Comparison of ENCODE assay signal across 15 cellular contexts in genomic region chr2:219731173-219731572, GRCh38.
DNase-seq lines count a peak whose midpoint lies in the region; ATAC-seq, FAIRE-seq and TF ChIP-seq lines count a peak whose summit lies in the region.
"Had no signal": no experiment of that assay in that cellular context is flagged by ENCODE, and none has a peak within 500 bp of the region (broad histone marks: within the 10 kb centered on the region; RNA-seq: fewer than 3 reads in every experiment).

No MANE protein-coding gene starts in this region.

- no peak overlapping the region for H3K4me3 ChIP-seq in A549
- H3K4me3 ChIP-seq in Karpas-422 (ENCODE audit: low read length): no peak overlapping the region
- no peak overlapping the region for H3K4me3 ChIP-seq in RWPE2 (ENCODE audit: severe bottlenecking)
- H3K4me3 ChIP-seq in fibroblast of mammary gland (ENCODE audit: control insufficient read depth, low read depth, low read length): no peak overlapping the region

- H3K79me2 ChIP-seq in Karpas-422 (ENCODE audit: low read length): peaks cover 93% of the 10 kb centered on the region

- H3K27me3 ChIP-seq in Karpas-422 (ENCODE audit: low read length) (no peaks in the 10 kb centered on the region), RWPE2 (ENCODE audit: insufficient read depth, poor library complexity, severe bottlenecking) (no peaks in the 10 kb centered on the region)

- H3K4me2 ChIP-seq in A549 (no peak overlapping the region), Karpas-422 (ENCODE audit: low read depth, low read length, poor library complexity, severe bottlenecking) (no peak overlapping the region)

- H3K4me3 Mint-ChIP-seq in natural killer cell (no peak overlapping the region), CD14-positive monocyte (no peak overlapping the region)
- no peak overlapping the region for H3K4me3 Mint-ChIP-seq in activated T-cell treated with anti-CD3 and anti-CD28 coated beads, Interleukin-2, amount 50 U/mL, for 24 hours
- H3K4me3 Mint-ChIP-seq: IgD-negative memory B cell had no signal

- H3K36me3 ChIP-seq in Karpas-422 (ENCODE audit: insufficient read depth, low read length) (no peaks in the 10 kb centered on the region), RWPE2 (ENCODE audit: low read depth) (no peaks in the 10 kb centered on the region)

- H3K4me1 ChIP-seq in A549: no peaks in the 10 kb centered on the region
- H3K4me1 ChIP-seq in Karpas-422 (ENCODE audit: low read length): peaks cover 25% of the 10 kb centered on the region
- peaks cover 12% of the 10 kb centered on the region for H3K4me1 ChIP-seq in RWPE2 (ENCODE audit: insufficient read depth, poor library complexity, severe bottlenecking)

- no peaks in the 10 kb centered on the region for H4K20me1 ChIP-seq in Karpas-422 (ENCODE audit: insufficient read depth, low read depth, low read length)

- no peaks in the 10 kb centered on the region for H3K9me3 Mint-ChIP-seq in natural killer cell
- no peaks in the 10 kb centered on the region for H3K9me3 Mint-ChIP-seq in CD14-positive monocyte
- no peaks in the 10 kb centered on the region for H3K9me3 Mint-ChIP-seq in activated T-cell treated with anti-CD3 and anti-CD28 coated beads, Interleukin-2, amount 50 U/mL, for 24 hours

- no peak overlapping the region for H3K27ac Mint-ChIP-seq in natural killer cell
- no peak overlapping the region for H3K27ac Mint-ChIP-seq in CD14-positive monocyte
- no peak overlapping the region for H3K27ac Mint-ChIP-seq in activated T-cell treated with anti-CD3 and anti-CD28 coated beads, Interleukin-2, amount 50 U/mL, for 24 hours
- H3K27ac Mint-ChIP-seq: IgD-negative memory B cell had no signal

- TF ChIP-seq CTCF in A549 (IDR thresholded peaks at IDR 0.05) (0 out of 3 replicates have a peak, but pooled peaks have one; percentile 13), RWPE2 (IDR thresholded peaks at IDR 0.05; ENCODE audit: poor library complexity, severe bottlenecking) (no peak), fibroblast of mammary gland (conservative IDR thresholded peaks at IDR 0.05; ENCODE audit: control insufficient read depth, insufficient read depth, low read depth, low read length) (no peak), natural killer cell (IDR thresholded peaks at IDR 0.05) (no peak), CD14-positive monocyte (IDR thresholded peaks at IDR 0.05) (no peak)

- no peak for DNase-seq in A549 (ENCODE audit: low read depth in 1 of 2, low spot score in 1 of 2)
- DNase-seq in Karpas-422: peak; percentile 61
- DNase-seq in RWPE2 (ENCODE audit: low spot score): no peak
- DNase-seq in fibroblast of mammary gland (ENCODE audit: low read depth): peak; percentile 12
- DNase-seq in natural killer cell: no peak
- DNase-seq in CD14-positive monocyte (ENCODE audit: low spot score): no peak
- no peak for DNase-seq in activated T-cell treated with anti-CD3 and anti-CD28 coated beads, Interleukin-2, amount 50 U/mL, for 24 hours
- DNase-seq: Caco-2, NCI-H1092, NCI-H146, NCI-H524 treated with DMSO at 0.1 percent for 48 hours, SHP77 treated with DMSO at 0.1 percent for 48 hours had no signal

- H3K9ac ChIP-seq in Karpas-422 (ENCODE audit: low read length): no peak overlapping the region

- no peak for TF ChIP-seq EP300 in A549 (IDR thresholded peaks at IDR 0.05)

- intact Hi-C loops in natural killer cell (cut with micrococcal nuclease) (loop anchor here (10.0 kb wide), 1 partner anchor 1844 kb away; the partner anchor contains the start of gene EPHA4), CD14-positive monocyte (cut with micrococcal nuclease) (no loop called here)

- H3K27ac ChIP-seq in A549 (no peak overlapping the region), Karpas-422 (ENCODE audit: low read length) (no peak overlapping the region), RWPE2 (ENCODE audit: poor library complexity, severe bottlenecking) (no peak overlapping the region)

- no peak overlapping the region for H2AFZ ChIP-seq in Karpas-422 (ENCODE audit: low read length)

- TF ChIP-seq POLR2A in A549 (IDR thresholded peaks at IDR 0.05; ENCODE audit: low read length): no peak

- no peaks in the 10 kb centered on the region for H3K36me3 Mint-ChIP-seq in natural killer cell
- H3K36me3 Mint-ChIP-seq in CD14-positive monocyte: no peaks in the 10 kb centered on the region
- H3K36me3 Mint-ChIP-seq in activated T-cell treated with anti-CD3 and anti-CD28 coated beads, Interleukin-2, amount 50 U/mL, for 24 hours (ENCODE audit: low read depth): no peaks in the 10 kb centered on the region
- H3K36me3 Mint-ChIP-seq: IgD-negative memory B cell had no signal

- FAIRE-seq in A549 (lab: Jason Lieb, UNC): no peak
- FAIRE-seq: H54 had no signal

- 25% methylated on average over 3 of the region's 3 CpGs for WGBS in A549 (ENCODE audit: missing lambda C conversion rate)

- peak; percentile 19 to 23; a peak in 1 of 6 replicates for ATAC-seq in A549
- peak; percentile 59; the same call in 1 of the 3 replicates for ATAC-seq in RWPE2 (ENCODE audit: low read depth)
- ATAC-seq in HG03571 (IDR thresholded peaks at IDR 0.05; ENCODE audit: unreplicated experiment): no peak
- no peak for ATAC-seq in natural killer cell

- peak in 1 of 2 experiments; percentile 28; a peak in 1 of 5 replicates for TF ChIP-seq RAD21 in A549 (conservative IDR thresholded peaks at IDR 0.05 in 1 of 2, IDR thresholded peaks at IDR 0.05 in 1 of 2)

- H3K9me3 ChIP-seq in A549: no peaks in the 10 kb centered on the region
- no peaks in the 10 kb centered on the region for H3K9me3 ChIP-seq in Karpas-422 (ENCODE audit: low read length)
- H3K9me3 ChIP-seq in RWPE2 (ENCODE audit: severe bottlenecking): no peaks in the 10 kb centered on the region
- H3K9me3 ChIP-seq: Caco-2 had no signal

- H3K9me2 ChIP-seq in Karpas-422 (replicated peaks; ENCODE audit: insufficient read depth, low read length): no peaks in the 10 kb centered on the region

- POLR2A ChIA-PET in A549 (lab: Yijun Ruan, JAX): no interaction called here

- H3K27me3 Mint-ChIP-seq in natural killer cell (ENCODE audit: low read depth in 2 of 2) (peaks cover 11 to 29% of the 10 kb centered on the region in 2 donors), CD14-positive monocyte (ENCODE audit: low read depth in 3 of 3) (peaks cover 0 to 17% (median 10%) of the 10 kb centered on the region in 3 donors)
- H3K27me3 Mint-ChIP-seq in activated T-cell treated with anti-CD3 and anti-CD28 coated beads, Interleukin-2, amount 50 U/mL, for 24 hours: peaks cover 10% of the 10 kb centered on the region

- CTCF ChIA-PET in A549 (lab: Yijun Ruan, JAX): interaction anchor here (1.0 kb wide), 1 partner anchor 19 kb away, joined by 3 read pairs; no protein-coding TSS in a partner anchor

- H3K4me1 Mint-ChIP-seq in natural killer cell: no peaks in the 10 kb centered on the region
- H3K4me1 Mint-ChIP-seq in CD14-positive monocyte: peaks cover 5% of the 10 kb centered on the region
- H3K4me1 Mint-ChIP-seq in activated T-cell treated with anti-CD3 and anti-CD28 coated beads, Interleukin-2, amount 50 U/mL, for 24 hours (ENCODE audit: low read depth): no peaks in the 10 kb centered on the region

TF ChIP-seq in A549, 52 proteins besides CTCF, POLR2A, EP300 and RAD21:
- TF ChIP-seq HOXA7 (CRISPR knock-in tag; IDR thresholded peaks at IDR 0.05) (no peak), EHF (CRISPR knock-in tag; IDR thresholded peaks at IDR 0.05) (no peak), POLR2AphosphoS2 (conservative IDR thresholded peaks at IDR 0.05; ENCODE audit: low read length) (no peak), ESRRA (IDR thresholded peaks at IDR 0.05; ENCODE audit: borderline replicate concordance, low read length) (no peak), HEYL (CRISPR knock-in tag; IDR thresholded peaks at IDR 0.05) (no peak), KDM5A (IDR thresholded peaks at IDR 0.05) (no peak), ZC3H11A (IDR thresholded peaks at IDR 0.05) (no peak), RNF2 (IDR thresholded peaks at IDR 0.05; ENCODE audit: borderline replicate concordance, low read depth) (no peak), EHMT2 (IDR thresholded peaks at IDR 0.05; ENCODE audit: low read depth) (no peak), FOSL2 (IDR thresholded peaks at IDR 0.05) (no peak), FOSL2 (CRISPR knock-in tag; IDR thresholded peaks at IDR 0.05) (no peak), MAZ (IDR thresholded peaks at IDR 0.05; ENCODE audit: borderline replicate concordance, low read depth, low read length) (no peak), BHLHE40 (IDR thresholded peaks at IDR 0.05; ENCODE audit: low read depth, low read length) (no peak)
- TF ChIP-seq, protein P1, sequence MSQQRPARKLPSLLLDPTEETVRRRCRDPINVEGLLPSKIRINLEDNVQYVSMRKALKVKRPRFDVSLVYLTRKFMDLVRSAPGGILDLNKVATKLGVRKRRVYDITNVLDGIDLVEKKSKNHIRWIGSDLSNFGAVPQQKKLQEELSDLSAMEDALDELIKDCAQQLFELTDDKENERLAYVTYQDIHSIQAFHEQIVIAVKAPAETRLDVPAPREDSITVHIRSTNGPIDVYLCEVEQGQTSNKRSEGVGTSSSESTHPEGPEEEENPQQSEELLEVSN (IDR thresholded peaks at IDR 0.05; ENCODE audit: borderline replicate concordance, low read depth): no peak

Comparison
In these comparisons a context has a peak if more than half of its experiments do, and no peak if none do; other contexts are left out.
1. ATAC-seq: peak in A549 (2 of 2) and RWPE2 (single experiment); none in HG03571 (single experiment) and natural killer cell (0 of 3).
2. DNase-seq: peak in Karpas-422 (single experiment) and fibroblast of mammary gland (single experiment); none in A549 (0 of 2), RWPE2 (single experiment), natural killer cell (single experiment), CD14-positive monocyte (single experiment) and activated T-cell treated with anti-CD3 and anti-CD28 coated beads, Interleukin-2, amount 50 U/mL, for 24 hours (single experiment).